Comparison of ENCODE assay signal across 8 cellular contexts in the genomic region with DNA sequence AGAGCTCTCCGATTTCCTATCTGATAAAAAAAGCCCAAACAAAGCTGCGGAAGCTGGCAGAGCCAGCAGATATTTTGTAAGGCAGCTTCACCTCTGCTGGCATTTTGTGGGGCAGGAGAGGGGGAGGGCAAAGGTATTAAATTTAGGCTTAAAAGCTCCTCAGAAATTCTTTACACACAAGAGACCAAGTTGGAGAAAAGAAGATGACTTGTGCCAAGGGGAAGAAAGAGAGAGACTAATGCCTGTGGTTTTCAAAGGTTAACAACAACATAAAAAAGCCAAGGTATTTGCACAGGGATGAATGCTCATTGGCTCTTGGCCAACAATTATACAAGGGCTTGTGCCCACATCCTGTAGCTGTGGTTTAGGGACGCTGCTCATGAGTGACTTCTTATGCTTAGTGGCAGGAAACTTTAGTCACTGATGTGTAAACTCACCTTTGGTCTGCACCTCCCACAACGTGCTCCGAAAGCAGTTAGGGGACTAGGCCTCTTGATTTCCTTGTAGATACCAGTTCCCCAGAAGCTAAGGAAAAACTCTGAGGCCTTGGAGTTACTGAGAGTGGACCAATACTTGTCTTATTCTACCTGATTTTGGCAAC.
DNase-seq lines count a peak whose midpoint lies in the region; ATAC-seq and TF ChIP-seq lines count a peak whose summit lies in the region.

No MANE protein-coding gene starts in this region.

- no peaks in the 10 kb centered on the region for H3K36me3 Mint-ChIP-seq in CD14-positive monocyte

- no peak for TF ChIP-seq CTCF in CD14-positive monocyte (IDR thresholded peaks at IDR 0.05)

- no peak overlapping the region for H3K4me3 Mint-ChIP-seq in CD14-positive monocyte

- intact Hi-C loops in CD14-positive monocyte (cut with micrococcal nuclease), result no loop called here

- DNase-seq in CD14-positive monocyte (ENCODE audit: low spot score), result peak; percentile 45
- DNase-seq in NK-92 treated with Interleukin-12 subunit alpha and Interleukin-12 subunit beta, amount 100 ng/mL, for 24 hours (lab: John Stamatoyannopoulos, UW), result peak; percentile 80
- DNase-seq in activated T-cell treated with anti-CD3 and anti-CD28 coated beads for 1 hour (ENCODE audit: low read depth), result peak; percentile 52
- DNase-seq in iPS-NIHi11 (ENCODE audit: low spot score), result peak; percentile 63
- peak; percentile 45 for DNase-seq in stimulated activated CD8-positive, alpha-beta memory T cell treated with anti-CD3 and anti-CD28 coated beads, Interleukin-12 subunit alpha, Interleukin-12 subunit beta, amount 100 ng/mL, for 4 hours (ENCODE audit: low read depth)
- no peak for DNase-seq in OCI-M2 (lab: John Stamatoyannopoulos, UW; ENCODE audit: unreplicated experiment)

- peaks cover 7% of the 10 kb centered on the region for H3K4me1 Mint-ChIP-seq in CD14-positive monocyte

- ATAC-seq in GM19452 (IDR thresholded peaks at IDR 0.05; ENCODE audit: unreplicated experiment) (peak; percentile 100), HG03521 (IDR thresholded peaks at IDR 0.05; ENCODE audit: unreplicated experiment) (peak; percentile 98)

- peaks cover 0 to 1% (median 0%) of the 10 kb centered on the region in 3 donors for H3K27me3 Mint-ChIP-seq in CD14-positive monocyte (ENCODE audit: low read depth in 3 of 3)

- H3K27ac Mint-ChIP-seq in CD14-positive monocyte, result no peak overlapping the region

- no peaks in the 10 kb centered on the region for H3K9me3 Mint-ChIP-seq in CD14-positive monocyte
